2 cellular contexts compared by ENCODE assay signal in the genomic region with DNA sequence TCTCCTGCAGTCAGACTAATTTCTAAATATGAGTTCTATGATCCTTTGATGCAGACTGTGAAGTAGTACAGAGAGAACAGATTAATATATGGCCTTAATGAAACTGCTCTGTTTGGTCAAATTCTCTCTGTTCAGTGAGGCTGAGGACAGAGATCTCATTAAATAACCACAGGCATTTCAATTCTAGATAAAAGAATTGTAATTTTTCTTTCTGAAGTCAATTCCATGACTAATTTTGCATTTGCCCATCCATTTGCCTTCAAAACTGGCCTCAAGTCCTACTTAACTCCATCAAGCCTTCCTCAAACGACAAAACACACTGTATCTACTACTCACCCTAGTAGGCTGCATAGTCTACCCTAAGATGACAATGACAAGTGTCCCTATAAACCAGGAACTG.
TF ChIP-seq lines count a peak whose summit lies in the region.

No MANE protein-coding gene starts in this region.

TF ChIP-seq in SK-N-SH treated with all-trans-retinoic acid at 6 μM for 48 hours, 23 proteins besides CTCF, POLR2A, EP300 and RAD21 (continued from another document):
- no peak for TF ChIP-seq ESRRG (CRISPR knock-in tag; IDR thresholded peaks at IDR 0.05)
- no peak for TF ChIP-seq BACH2 (CRISPR knock-in tag; IDR thresholded peaks at IDR 0.05; ENCODE audit: borderline replicate concordance)
- no peak for TF ChIP-seq TCF4 (CRISPR knock-in tag; IDR thresholded peaks at IDR 0.05; ENCODE audit: borderline replicate concordance)

TF ChIP-seq in SK-N-SH, 30 proteins besides CTCF, POLR2A, EP300 and RAD21 (continued from another document):
- TF ChIP-seq REST (IDR thresholded peaks at IDR 0.05; ENCODE audit: low read depth, low read length): no peak
- no peak for TF ChIP-seq FOSL2 (IDR thresholded peaks at IDR 0.05; ENCODE audit: borderline replicate concordance, low read depth)
- TF ChIP-seq MEF2A (IDR thresholded peaks at IDR 0.05; ENCODE audit: borderline replicate concordance, low read depth): no peak
